17 cellular contexts compared by ENCODE assay signal in genomic region chr22:33180371-33180770, GRCh38.
"Had no signal": no experiment of that assay in that cellular context is flagged by ENCODE, and none has a peak within 500 bp of the region (broad histone marks: within the 10 kb centered on the region; RNA-seq: fewer than 3 reads in every experiment).

No MANE protein-coding gene starts in this region.

- H3K36me3 ChIP-seq: brain microvascular endothelial cell, neural progenitor cell, tibial artery, WERI-Rb-1 had no signal

- H2AFZ ChIP-seq: neural progenitor cell had no signal

- H3K9me3 ChIP-seq: tibial artery had no signal

- H3K9ac ChIP-seq: neural progenitor cell had no signal

- H3K4me1 ChIP-seq: neural progenitor cell, tibial artery had no signal

- H3K27me3 ChIP-seq: brain microvascular endothelial cell, tibial artery had no signal

- H3K4me3 ChIP-seq: neural progenitor cell, tibial artery had no signal

- H3K36me3 Mint-ChIP-seq: activated CD4-positive, alpha-beta memory T cell treated with anti-CD3 and anti-CD28 coated beads for 36 hours; activated naive CD8-positive, alpha-beta T cell treated with anti-CD3 and anti-CD28 coated beads for 36 hours; immature natural killer cell; neural progenitor cell had no signal

- H3K27me3 Mint-ChIP-seq: activated CD4-positive, alpha-beta memory T cell treated with anti-CD3 and anti-CD28 coated beads for 36 hours had no signal

- H3K27ac Mint-ChIP-seq: activated CD4-positive, alpha-beta memory T cell treated with anti-CD3 and anti-CD28 coated beads for 36 hours; activated naive CD8-positive, alpha-beta T cell treated with anti-CD3 and anti-CD28 coated beads for 36 hours; activated T-helper 1 cell treated with anti-CD3 and anti-CD28 coated beads, Interleukin-12 subunit alpha, Interleukin-12 subunit beta, Interleukin-2, Interleukin-4 antibody, amounts not matched to agents 30 ng/mL and 10 ng/mL and 1 ng/mL, durations not matched to agents 14 hours and 24 hours and 36 hours; neural progenitor cell; progenitor cell of endocrine pancreas had no signal

- DNase-seq: activated CD4-positive, alpha-beta memory T cell treated with anti-CD3 and anti-CD28 coated beads for 36 hours; activated naive CD4-positive, alpha-beta T cell; activated naive CD8-positive, alpha-beta T cell treated with anti-CD3 and anti-CD28 coated beads for 36 hours; activated T-cell treated with anti-CD3 and anti-CD28 coated beads for 4 hours; brain microvascular endothelial cell; cerebellar nuclear complex; effector CD4-positive, alpha-beta T cell; immature natural killer cell; left ventricle myocardium superior; stimulated activated CD4-positive, alpha-beta T cell treated with anti-CD3 and anti-CD28 coated beads, Interleukin-12 subunit alpha, Interleukin-12 subunit beta, amount 100 ng/mL, for 4 hours; stimulated activated CD4-positive, alpha-beta T cell treated with anti-CD3 and anti-CD28 coated beads, Interleukin-2, amount 100 ng/mL, for 24 hours; stimulated activated naive CD4-positive, alpha-beta T cell treated with Interleukin-2 at 50 U/mL for 16 hours; tibial artery; WERI-Rb-1 had no signal

- ATAC-seq: left ventricle myocardium superior had no signal

- H3K27ac ChIP-seq: brain microvascular endothelial cell, neural progenitor cell, tibial artery, WERI-Rb-1 had no signal

- H3K4me1 Mint-ChIP-seq: activated naive CD8-positive, alpha-beta T cell treated with anti-CD3 and anti-CD28 coated beads for 36 hours; immature natural killer cell; neural progenitor cell had no signal

- H3K4me3 Mint-ChIP-seq: activated CD4-positive, alpha-beta memory T cell treated with anti-CD3 and anti-CD28 coated beads for 36 hours; activated naive CD8-positive, alpha-beta T cell treated with anti-CD3 and anti-CD28 coated beads for 36 hours; activated T-helper 1 cell treated with anti-CD3 and anti-CD28 coated beads, Interleukin-12 subunit alpha, Interleukin-12 subunit beta, Interleukin-2, Interleukin-4 antibody, amounts not matched to agents 30 ng/mL and 10 ng/mL and 1 ng/mL, durations not matched to agents 14 hours and 24 hours and 36 hours; immature natural killer cell; neural progenitor cell had no signal

- H3K4me2 ChIP-seq: neural progenitor cell had no signal
